Comparison of ENCODE assay signal across 14 cellular contexts in genomic region chr12:116607039-116607438, GRCh38. TPM values are rescaled to one million over a fixed set of nuclear protein-coding genes. Genes with fewer than 3 reads are reported as not detected.
DNase-seq lines count a peak whose midpoint lies in the region; ATAC-seq, FAIRE-seq and TF ChIP-seq lines count a peak whose summit lies in the region.
"Had no signal": no experiment of that assay in that cellular context is flagged by ENCODE, and none has a peak within 500 bp of the region (broad histone marks: within the 10 kb centered on the region; RNA-seq: fewer than 3 reads in every experiment).

No MANE protein-coding gene starts in this region.

- H2AFZ ChIP-seq in K562 (ENCODE audit: low read depth, low read length) (peak overlapping the region; percentile 19; the same call in 1 of the 2 replicates), Karpas-422 (ENCODE audit: low read length) (no peak overlapping the region)

- no peak for DNase-seq in K562 (ENCODE audit: extremely low read depth in 1 of 4, low spot score in 3 of 4)
- peak in 1 of 2 donors; percentile 37 for DNase-seq in foreskin keratinocyte
- DNase-seq in LoVo (ENCODE audit: low spot score), result no peak
- DNase-seq in Karpas-422, result no peak
- no peak for DNase-seq in left colon
- DNase-seq in NCI-H2227 treated with DMSO at 0.1 percent for 48 hours (lab: John Stamatoyannopoulos, UW), result no peak
- DNase-seq: C1 segment of cervical spinal cord; CD4-positive, alpha-beta memory T cell; DMS79; HCEC 1CT had no signal

- TF ChIP-seq CTCF in HEK293 (tag by site-specific recombination; IDR thresholded peaks at IDR 0.05) (no peak), K562 (IDR thresholded peaks at IDR 0.05 in 2 of 3, conservative IDR thresholded peaks at IDR 0.05 in 1 of 3; ENCODE audit: insufficient read depth in 2 of 3, low read depth in 1 of 3, low read length in 3 of 3) (no peak), foreskin keratinocyte (conservative IDR thresholded peaks at IDR 0.05) (no peak)

- H3K9ac ChIP-seq in K562 (ENCODE audit: insufficient read depth in 1 of 2, low read depth in 2 of 2, low read length in 2 of 2) (no peak overlapping the region), Karpas-422 (ENCODE audit: low read length) (no peak overlapping the region)

- H3K79me2 ChIP-seq in K562 (ENCODE audit: control insufficient read depth, insufficient read depth, low read length) (no peaks in the 10 kb centered on the region), Karpas-422 (ENCODE audit: low read length) (no peaks in the 10 kb centered on the region)

- no peak for FAIRE-seq in K562 (lab: Jason Lieb, UNC)
- FAIRE-seq: A204.1, G401.6, GM12891 had no signal

- no peaks in the 10 kb centered on the region for H3K4me1 ChIP-seq in HEK293 (ENCODE audit: control insufficient read depth, insufficient read depth, low read length)
- peaks cover 4 to 20% of the 10 kb centered on the region in 2 experiments; a peak in 4 of 5 replicates for H3K4me1 ChIP-seq in K562 (replicated peaks in 1 of 2; ENCODE audit: control insufficient read depth in 2 of 2, insufficient read depth in 2 of 2, low read length in 2 of 2)
- no peaks in the 10 kb centered on the region for H3K4me1 ChIP-seq in foreskin keratinocyte
- no peaks in the 10 kb centered on the region for H3K4me1 ChIP-seq in Karpas-422 (ENCODE audit: low read length)

- no peaks in the 10 kb centered on the region for H4K20me1 ChIP-seq in K562 (replicated peaks; ENCODE audit: control insufficient read depth, insufficient read depth, low read length)
- no peaks in the 10 kb centered on the region for H4K20me1 ChIP-seq in Karpas-422 (ENCODE audit: insufficient read depth, low read depth, low read length)

- no peak overlapping the region for H3K27ac ChIP-seq in HEK293 (ENCODE audit: extremely low read depth, low read depth, low read length)
- no peak overlapping the region for H3K27ac ChIP-seq in K562 (ENCODE audit: extremely low read depth, low read depth, low read length)
- H3K27ac ChIP-seq in foreskin keratinocyte, result no peak overlapping the region
- H3K27ac ChIP-seq in Karpas-422 (ENCODE audit: low read length), result no peak overlapping the region

- no peak for TF ChIP-seq POLR2A in K562 (conservative IDR thresholded peaks at IDR 0.05)

- H3K9me2 ChIP-seq in Karpas-422 (replicated peaks; ENCODE audit: insufficient read depth, low read length), result no peaks in the 10 kb centered on the region

- ATAC-seq in K562 (no peak), foreskin keratinocyte (peak; percentile 61), left colon (no peak)

- POLR2A ChIA-PET in HEK293 (lab: Yijun Ruan, JAX) (interaction anchor here (0.6 kb wide), 1 partner anchor 225 kb away, joined by 4 read pairs; no protein-coding TSS in a partner anchor), K562 (lab: Yijun Ruan, JAX) (interaction anchor here (0.7 kb wide), 1 partner anchor 175 kb away, joined by 4 read pairs; no protein-coding TSS in a partner anchor)

- no peak for TF ChIP-seq EP300 in K562 (IDR thresholded peaks at IDR 0.05; ENCODE audit: low read length)

- H3K27me3 ChIP-seq in K562 (ENCODE audit: control insufficient read depth in 2 of 2, insufficient read depth in 2 of 2, low read length in 2 of 2), result no peaks in the 10 kb centered on the region
- H3K27me3 ChIP-seq in foreskin keratinocyte, result no peaks in the 10 kb centered on the region
- no peaks in the 10 kb centered on the region for H3K27me3 ChIP-seq in Karpas-422 (ENCODE audit: low read length)

- WGBS in K562 (ENCODE audit: insufficient coverage, low coverage, missing lambda C conversion rate), result 89% methylated on average over 4 of the region's 6 CpGs

- no peaks in the 10 kb centered on the region for H3K9me1 ChIP-seq in K562 (ENCODE audit: control insufficient read depth, insufficient read depth, low read length)

- no peak for TF ChIP-seq RAD21 in K562 (CRISPR knock-in tag; conservative IDR thresholded peaks at IDR 0.05 in 1 of 2, IDR thresholded peaks at IDR 0.05 in 1 of 2)

- in situ Hi-C loops in K562 (cut with MboI), result no loop called here

- BruUV-seq in K562 (replicated peaks; lab: Mats Ljungman, UMichigan), result no TSS peak

- intact Hi-C loops in K562 (cut with micrococcal nuclease) (no loop called here), left colon (cut with DNase I, micrococcal nuclease) (loop anchor here (10.0 kb wide), 3 partner anchors 322 to 612 kb away; no protein-coding TSS in a partner anchor)

- H3K4me2 ChIP-seq in K562 (ENCODE audit: insufficient read depth, low read length) (no peak overlapping the region), Karpas-422 (ENCODE audit: low read depth, low read length, poor library complexity, severe bottlenecking) (no peak overlapping the region)

- CTCF ChIA-PET in HEK293 (lab: Yijun Ruan, JAX), result no interaction called here
- CTCF ChIA-PET in K562 (lab: Yijun Ruan, JAX; ENCODE audit: low intra/inter-chr PET ratio), result no interaction called here

- H3K36me3 ChIP-seq in HEK293 (ENCODE audit: control insufficient read depth in 2 of 2, insufficient read depth in 1 of 2, low read length in 2 of 2) (no peaks in the 10 kb centered on the region), K562 (ENCODE audit: control insufficient read depth, insufficient read depth, low read length) (no peaks in the 10 kb centered on the region), Karpas-422 (ENCODE audit: insufficient read depth, low read length) (no peaks in the 10 kb centered on the region)

- H3K4me3 ChIP-seq in HEK293 (ENCODE audit: low read depth, low read length) (no peak overlapping the region), K562 (no peak overlapping the region), Karpas-422 (ENCODE audit: low read length) (no peak overlapping the region)

- H3K9me3 ChIP-seq in HEK293 (ENCODE audit: control insufficient read depth, insufficient read depth, low read depth, low read length), result no peaks in the 10 kb centered on the region
- H3K9me3 ChIP-seq in K562 (replicated peaks; ENCODE audit: control insufficient read depth, insufficient read depth, low read depth, low read length), result no peaks in the 10 kb centered on the region
- no peaks in the 10 kb centered on the region for H3K9me3 ChIP-seq in Karpas-422 (ENCODE audit: low read length)

TF ChIP-seq in HEK293, 187 proteins besides CTCF, POLR2A, EP300 and RAD21:
- TF ChIP-seq MZF1 (tag by site-specific recombination; IDR thresholded peaks at IDR 0.05; ENCODE audit: borderline replicate concordance) (peak; percentile 47; the same call in 1 of the 2 replicates), ZNF292 (tag by site-specific recombination; IDR thresholded peaks at IDR 0.05; ENCODE audit: borderline replicate concordance, low read depth) (no peak)

TF ChIP-seq in K562, 482 proteins besides CTCF, POLR2A, EP300 and RAD21 (continues in another document):
- TF ChIP-seq TRIM25 (IDR thresholded peaks at IDR 0.05; ENCODE audit: borderline replicate concordance) (no peak), NFATC3 (IDR thresholded peaks at IDR 0.05) (no peak), ZNF655 (CRISPR knock-in tag; IDR thresholded peaks at IDR 0.05) (no peak), PRPF4 (IDR thresholded peaks at IDR 0.05; ENCODE audit: insufficient read depth, low read depth, low read length, poor library complexity, severe bottlenecking) (no peak), SRSF3 (IDR thresholded peaks at IDR 0.05; ENCODE audit: insufficient read depth, low read length) (no peak), CAMTA2 (CRISPR knock-in tag; conservative IDR thresholded peaks at IDR 0.05) (no peak)

RNA-seq across cellular contexts. Expression of gene MAP1LC3B2, which starts 47.9 kb away (rescaled TPM):
- total RNA-seq in K562 (2011; cell fraction: chromatin; rRNA removed; ENCODE audit: low replicate concordance), result 2.1 and 3.8 TPM in 2 replicates
- total RNA-seq in K562 (2011; cell fraction: nucleolus; rRNA removed), result 1.3 and 1.7 TPM in 2 replicates
- total RNA-seq in K562 (2011; cell fraction: nucleoplasm; rRNA removed), result 2.2 and 4.4 TPM in 2 replicates
- total RNA-seq in K562 (2014; rRNA removed), result not detected in 2 replicates
- total RNA-seq in K562 (2014; rRNA removed; fragmentation: Illumina TruSeq; extraction: Trizol), result 0.76 and 0.96 TPM in 2 replicates
- total RNA-seq in K562 (2015; rRNA removed; fragmentation: Illumina TruSeq; extraction: Trizol), result 0.53 TPM in 1 of 2 replicates, not detected in the other
- total RNA-seq in K562 (2021), result 1.7 and 2.0 TPM in 2 replicates
- polyA plus RNA-seq in K562 (2011; rRNA removed), result 2.8 and 4.0 TPM in 2 replicates
- 0.18 and 0.71 TPM in 2 replicates for polyA plus RNA-seq in K562 (2011; cell fraction: cytosol; rRNA removed)
- polyA plus RNA-seq in K562 (2011; cell fraction: nucleus; rRNA removed), result 2.7 and 4.3 TPM in 2 replicates
- 2.8 and 6.9 TPM in 2 replicates for polyA plus RNA-seq in K562 (2012)
- polyA plus RNA-seq in K562 (2014; fragmentation: Illumina TruSeq; extraction: Trizol), result 0.80 and 1.5 TPM in 2 replicates
- under 1 TPM; 0.55 to 0.63 TPM for polyA plus RNA-seq in K562 (2014; fragmentation: Nextera tagmentation; extraction: Ambion mirVana)
- 0.53 and 1.4 TPM in 2 replicates for polyA plus RNA-seq in K562 (2014; rRNA removed)
- 1.8 and 2.2 TPM in 2 replicates for polyA minus RNA-seq in K562 (2011; rRNA and poly(A)+ RNA removed)
- polyA minus RNA-seq in K562 (2011; cell fraction: cytosol; rRNA and poly(A)+ RNA removed), result not detected in 2 replicates
- not detected in 2 replicates for polyA minus RNA-seq in K562 (2011; cell fraction: nucleus; rRNA and poly(A)+ RNA removed)
- 0.54 and 1.1 TPM in 2 replicates for total RNA-seq in foreskin keratinocyte
- 1.9 and 2.3 TPM in 2 replicates for polyA plus RNA-seq in foreskin keratinocyte
- total RNA-seq in Karpas-422 (2014; rRNA removed; shearing (Covaris generic); ENCODE audit: low replicate concordance), result 0.32 and 0.71 TPM in 2 replicates
- total RNA-seq in left colon, result 1 to 10 TPM; 1.9 to 2.6 TPM
